ENCODE assay signal across 1 cellular context in genomic region chr17:74853048-74853397, GRCh38.
TF ChIP-seq lines count a peak whose summit lies in the region.

No MANE protein-coding gene starts in this region.

TF ChIP-seq in IMR-90, 13 proteins besides CTCF, POLR2A, EP300 and RAD21 (continued from another document):
- no peak for TF ChIP-seq MAZ (IDR thresholded peaks at IDR 0.05; ENCODE audit: borderline replicate concordance, low read depth, low read length)
